ENCODE assay signal across 1 cellular context in genomic region chrX:47683171-47684145, GRCh38.
TF ChIP-seq lines count a peak whose summit lies in the region.

No MANE protein-coding gene starts in this region.

TF ChIP-seq in K562, 482 proteins besides CTCF, POLR2A, EP300 and RAD21 (continued from another document and continues in another):
- TF ChIP-seq CREB3L1 (IDR thresholded peaks at IDR 0.05; ENCODE audit: borderline replicate concordance, low read depth) (no peak), ZNF431 (CRISPR knock-in tag; IDR thresholded peaks at IDR 0.05) (no peak), SREBF2 (CRISPR knock-in tag; IDR thresholded peaks at IDR 0.05) (no peak), TCFL5 (CRISPR knock-in tag; conservative IDR thresholded peaks at IDR 0.05) (no peak), ZNF184 (CRISPR knock-in tag; IDR thresholded peaks at IDR 0.05) (no peak), SETDB1 (IDR thresholded peaks at IDR 0.05; ENCODE audit: low read length) (no peak), ZNF282 (CRISPR knock-in tag; IDR thresholded peaks at IDR 0.05) (no peak), NONO (IDR thresholded peaks at IDR 0.05; ENCODE audit: low read depth in 2 of 2, low read length in 1 of 2) (no peak), GATA2 (CRISPR knock-in tag; IDR thresholded peaks at IDR 0.05) (peak; percentile 87), SRSF3 (IDR thresholded peaks at IDR 0.05; ENCODE audit: insufficient read depth, low read length) (no peak), ZFP91 (CRISPR knock-in tag; IDR thresholded peaks at IDR 0.05) (no peak), ZC3H4 (CRISPR knock-in tag; IDR thresholded peaks at IDR 0.05; ENCODE audit: borderline replicate concordance) (no peak), CREBBP (IDR thresholded peaks at IDR 0.05; ENCODE audit: low read depth, low read length) (no peak), FUS (optimal IDR thresholded peaks at IDR 0.05; ENCODE audit: low read depth, low read length) (no peak), MECOM (CRISPR knock-in tag; IDR thresholded peaks at IDR 0.05) (no peak), ARID3B (CRISPR knock-in tag; IDR thresholded peaks at IDR 0.05; ENCODE audit: borderline replicate concordance) (no peak), HDAC6 (IDR thresholded peaks at IDR 0.05; ENCODE audit: low read depth, low read length) (no peak), OTX1 (CRISPR knock-in tag; IDR thresholded peaks at IDR 0.05) (no peak), BCLAF1 (IDR thresholded peaks at IDR 0.05; ENCODE audit: borderline replicate concordance in 1 of 2, control insufficient read depth in 1 of 2, low read depth in 2 of 2, low read length in 1 of 2) (no peak), POLR2H (tag; IDR thresholded peaks at IDR 0.05; ENCODE audit: low read depth) (no peak), MNT (conservative IDR thresholded peaks at IDR 0.05) (peak; percentile 22 to 69; a peak in 2 of 4 replicates), ZNF143 (CRISPR knock-in tag; IDR thresholded peaks at IDR 0.05) (no peak), MAZ (CRISPR knock-in tag; conservative IDR thresholded peaks at IDR 0.05 in 1 of 2, IDR thresholded peaks at IDR 0.05 in 1 of 2) (no peak; a peak in 1 of 4 replicates), MAX (CRISPR knock-in tag; IDR thresholded peaks at IDR 0.05) (peak; percentile 80), ZNF232 (CRISPR knock-in tag; IDR thresholded peaks at IDR 0.05) (no peak), TOE1 (IDR thresholded peaks at IDR 0.05; ENCODE audit: borderline replicate concordance) (peak; percentile 69), TOE1 (CRISPR knock-in tag; IDR thresholded peaks at IDR 0.05; ENCODE audit: borderline replicate concordance, low read depth) (no peak), ATF1 (CRISPR knock-in tag; IDR thresholded peaks at IDR 0.05) (no peak), ATF1 (tag; IDR thresholded peaks at IDR 0.05) (peak; percentile 72), PHF8 (IDR thresholded peaks at IDR 0.05; ENCODE audit: borderline replicate concordance, low read length) (no peak), MEF2A (IDR thresholded peaks at IDR 0.05; ENCODE audit: control insufficient read depth, low read depth, low read length) (no peak), NUFIP1 (IDR thresholded peaks at IDR 0.05; ENCODE audit: partially characterized antibody) (no peak), MAFK (IDR thresholded peaks at IDR 0.05; ENCODE audit: low read length) (no peak), KDM1A (IDR thresholded peaks at IDR 0.05) (peak; percentile 95 to 96), ZNF239 (CRISPR knock-in tag; IDR thresholded peaks at IDR 0.05) (no peak)
- TF ChIP-seq, protein P1, sequence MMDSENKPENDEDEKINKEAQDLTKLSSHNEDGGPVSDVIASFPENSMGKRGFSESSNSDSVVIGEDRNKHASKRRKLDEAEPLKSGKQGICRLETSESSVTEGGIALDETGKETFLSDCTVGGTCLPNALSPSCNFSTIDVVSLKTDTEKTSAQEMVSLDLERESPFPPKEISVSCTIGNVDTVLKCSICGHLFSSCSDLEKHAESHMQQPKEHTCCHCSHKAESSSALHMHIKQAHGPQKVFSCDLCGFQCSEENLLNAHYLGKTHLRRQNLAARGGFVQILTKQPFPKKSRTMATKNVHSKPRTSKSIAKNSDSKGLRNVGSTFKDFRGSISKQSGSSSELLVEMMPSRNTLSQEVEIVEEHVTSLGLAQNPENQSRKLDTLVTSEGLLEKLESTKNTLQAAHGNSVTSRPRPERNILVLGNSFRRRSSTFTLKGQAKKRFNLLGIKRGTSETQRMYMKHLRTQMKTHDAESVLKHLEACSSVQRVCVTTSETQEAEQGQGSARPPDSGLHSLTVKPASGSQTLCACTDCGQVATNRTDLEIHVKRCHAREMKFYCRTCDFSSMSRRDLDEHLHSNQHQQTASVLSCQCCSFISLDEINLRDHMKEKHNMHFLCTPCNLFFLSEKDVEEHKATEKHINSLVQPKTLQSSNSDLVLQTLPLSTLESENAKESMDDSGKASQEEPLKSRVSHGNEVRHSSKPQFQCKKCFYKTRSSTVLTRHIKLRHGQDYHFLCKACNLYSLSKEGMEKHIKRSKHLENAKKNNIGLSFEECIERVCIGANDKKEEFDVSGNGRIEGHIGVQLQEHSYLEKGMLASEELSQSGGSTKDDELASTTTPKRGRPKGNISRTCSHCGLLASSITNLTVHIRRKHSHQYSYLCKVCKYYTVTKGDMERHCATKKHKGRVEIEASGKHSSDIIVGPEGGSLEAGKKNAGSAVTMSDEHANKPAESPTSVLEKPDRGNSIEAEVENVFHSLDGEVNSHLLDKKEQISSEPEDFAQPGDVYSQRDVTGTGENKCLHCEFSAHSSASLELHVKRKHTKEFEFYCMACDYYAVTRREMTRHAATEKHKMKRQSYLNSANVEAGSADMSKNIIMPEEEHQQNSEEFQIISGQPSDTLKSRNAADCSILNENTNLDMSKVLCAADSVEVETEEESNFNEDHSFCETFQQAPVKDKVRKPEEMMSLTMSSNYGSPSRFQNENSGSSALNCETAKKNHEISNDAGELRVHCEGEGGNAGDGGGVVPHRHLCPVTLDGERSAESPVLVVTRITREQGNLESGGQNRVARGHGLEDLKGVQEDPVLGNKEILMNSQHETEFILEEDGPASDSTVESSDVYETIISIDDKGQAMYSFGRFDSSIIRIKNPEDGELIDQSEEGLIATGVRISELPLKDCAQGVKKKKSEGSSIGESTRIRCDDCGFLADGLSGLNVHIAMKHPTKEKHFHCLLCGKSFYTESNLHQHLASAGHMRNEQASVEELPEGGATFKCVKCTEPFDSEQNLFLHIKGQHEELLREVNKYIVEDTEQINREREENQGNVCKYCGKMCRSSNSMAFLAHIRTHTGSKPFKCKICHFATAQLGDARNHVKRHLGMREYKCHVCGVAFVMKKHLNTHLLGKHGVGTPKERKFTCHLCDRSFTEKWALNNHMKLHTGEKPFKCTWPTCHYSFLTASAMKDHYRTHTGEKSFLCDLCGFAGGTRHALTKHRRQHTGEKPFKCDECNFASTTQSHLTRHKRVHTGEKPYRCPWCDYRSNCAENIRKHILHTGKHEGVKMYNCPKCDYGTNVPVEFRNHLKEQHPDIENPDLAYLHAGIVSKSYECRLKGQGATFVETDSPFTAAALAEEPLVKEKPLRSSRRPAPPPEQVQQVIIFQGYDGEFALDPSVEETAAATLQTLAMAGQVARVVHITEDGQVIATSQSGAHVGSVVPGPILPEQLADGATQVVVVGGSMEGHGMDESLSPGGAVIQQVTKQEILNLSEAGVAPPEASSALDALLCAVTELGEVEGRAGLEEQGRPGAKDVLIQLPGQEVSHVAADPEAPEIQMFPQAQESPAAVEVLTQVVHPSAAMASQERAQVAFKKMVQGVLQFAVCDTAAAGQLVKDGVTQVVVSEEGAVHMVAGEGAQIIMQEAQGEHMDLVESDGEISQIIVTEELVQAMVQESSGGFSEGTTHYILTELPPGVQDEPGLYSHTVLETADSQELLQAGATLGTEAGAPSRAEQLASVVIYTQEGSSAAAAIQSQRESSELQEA (IDR thresholded peaks at IDR 0.05; ENCODE audit: low read depth), result no peak
- TF ChIP-seq, protein P2, sequence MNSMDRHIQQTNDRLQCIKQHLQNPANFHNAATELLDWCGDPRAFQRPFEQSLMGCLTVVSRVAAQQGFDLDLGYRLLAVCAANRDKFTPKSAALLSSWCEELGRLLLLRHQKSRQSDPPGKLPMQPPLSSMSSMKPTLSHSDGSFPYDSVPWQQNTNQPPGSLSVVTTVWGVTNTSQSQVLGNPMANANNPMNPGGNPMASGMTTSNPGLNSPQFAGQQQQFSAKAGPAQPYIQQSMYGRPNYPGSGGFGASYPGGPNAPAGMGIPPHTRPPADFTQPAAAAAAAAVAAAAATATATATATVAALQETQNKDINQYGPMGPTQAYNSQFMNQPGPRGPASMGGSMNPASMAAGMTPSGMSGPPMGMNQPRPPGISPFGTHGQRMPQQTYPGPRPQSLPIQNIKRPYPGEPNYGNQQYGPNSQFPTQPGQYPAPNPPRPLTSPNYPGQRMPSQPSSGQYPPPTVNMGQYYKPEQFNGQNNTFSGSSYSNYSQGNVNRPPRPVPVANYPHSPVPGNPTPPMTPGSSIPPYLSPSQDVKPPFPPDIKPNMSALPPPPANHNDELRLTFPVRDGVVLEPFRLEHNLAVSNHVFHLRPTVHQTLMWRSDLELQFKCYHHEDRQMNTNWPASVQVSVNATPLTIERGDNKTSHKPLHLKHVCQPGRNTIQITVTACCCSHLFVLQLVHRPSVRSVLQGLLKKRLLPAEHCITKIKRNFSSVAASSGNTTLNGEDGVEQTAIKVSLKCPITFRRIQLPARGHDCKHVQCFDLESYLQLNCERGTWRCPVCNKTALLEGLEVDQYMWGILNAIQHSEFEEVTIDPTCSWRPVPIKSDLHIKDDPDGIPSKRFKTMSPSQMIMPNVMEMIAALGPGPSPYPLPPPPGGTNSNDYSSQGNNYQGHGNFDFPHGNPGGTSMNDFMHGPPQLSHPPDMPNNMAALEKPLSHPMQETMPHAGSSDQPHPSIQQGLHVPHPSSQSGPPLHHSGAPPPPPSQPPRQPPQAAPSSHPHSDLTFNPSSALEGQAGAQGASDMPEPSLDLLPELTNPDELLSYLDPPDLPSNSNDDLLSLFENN (IDR thresholded peaks at IDR 0.05; ENCODE audit: low read depth in 2 of 2, low read length in 2 of 2), result peak in 1 of 2 experiments; percentile 95; a peak in 2 of 4 replicates
